ENCODE assay signal across 8 cellular contexts in genomic region chr22:30397656-30398635, GRCh38. TPM values are rescaled to one million over a fixed set of nuclear protein-coding genes. Genes with fewer than 3 reads are reported as not detected.
DNase-seq lines count a peak whose midpoint lies in the region; ATAC-seq and TF ChIP-seq lines count a peak whose summit lies in the region.

No MANE protein-coding gene starts in this region.

- peaks cover 32% of the 10 kb centered on the region for H4K20me1 ChIP-seq in osteoblast (ENCODE audit: insufficient read depth, low read length)

- CTCF ChIA-PET in CD8-positive, alpha-beta memory T cell (lab: Charles Lee), result interaction anchor here (0.8 to 2.6 kb wide), 3 partner anchors 10 to 87 kb away, joined by 3 to 12 read pairs (median 3); no protein-coding TSS in a partner anchor
- CTCF ChIA-PET in RWPE1 (lab: Yijun Ruan, JAX), result interaction anchor here (0.5 to 1.6 kb wide), 2 partner anchors 109 to 135 kb away, joined by 4 to 5 read pairs; partner anchors contain the start of gene CASTOR1

- no peaks in the 10 kb centered on the region for H3K9me3 Mint-ChIP-seq in CD8-positive, alpha-beta memory T cell

- peak overlapping the region; percentile 56 for H2AFZ ChIP-seq in osteoblast (ENCODE audit: low read length)

- POLR2A ChIA-PET in CD8-positive, alpha-beta memory T cell (lab: Charles Lee), result interaction anchor here (1.3 kb wide), 1 partner anchor 26 kb away, joined by 3 read pairs; no protein-coding TSS in a partner anchor
- POLR2A ChIA-PET in RWPE1 (lab: Yijun Ruan, JAX; ENCODE audit: low non-redundant PET), result interaction anchor here (0.6 kb wide), 1 partner anchor 17 kb away, joined by 3 read pairs; no protein-coding TSS in a partner anchor

- peak; percentile 41 for TF ChIP-seq POLR2A in erythroblast (IDR thresholded peaks at IDR 0.05; ENCODE audit: low read length)

- H3K4me1 ChIP-seq in CD8-positive, alpha-beta memory T cell (ENCODE audit: insufficient read depth, low read length), result peaks cover 34% of the 10 kb centered on the region
- peaks cover 30% of the 10 kb centered on the region for H3K4me1 ChIP-seq in osteoblast (ENCODE audit: insufficient read depth, low read length)

- H3K27ac ChIP-seq in CD8-positive, alpha-beta memory T cell (ENCODE audit: low read depth, low read length), result no peak overlapping the region
- H3K27ac ChIP-seq in RWPE1 (peak overlapping the region; percentile 82), osteoblast (ENCODE audit: low read depth, low read length) (peak overlapping the region; percentile 61)

- H3K4me1 Mint-ChIP-seq in CD8-positive, alpha-beta memory T cell, result peaks cover 24 to 31% (median 25%) of the 10 kb centered on the region in 3 donors

- peak overlapping the region; percentile 99 for H3K4me2 ChIP-seq in osteoblast (ENCODE audit: insufficient read depth, low read length)

- TF ChIP-seq CTCF in RWPE1 (conservative IDR thresholded peaks at IDR 0.05; ENCODE audit: low read depth) (no peak), osteoblast (IDR thresholded peaks at IDR 0.05; ENCODE audit: extremely low read depth, low read depth, low read length) (no peak)

- H3K27me3 Mint-ChIP-seq in CD8-positive, alpha-beta memory T cell, result peaks cover 24 to 42% of the 10 kb centered on the region in 2 donors

- peaks cover 51% of the 10 kb centered on the region for H3K79me2 ChIP-seq in osteoblast (ENCODE audit: insufficient read depth, low read length)

- peak overlapping the region in 5 of 8 donors; percentile 51 to 91 (median 66) for H3K27ac Mint-ChIP-seq in CD8-positive, alpha-beta memory T cell

- peaks cover 12% of the 10 kb centered on the region for H3K27me3 ChIP-seq in CD8-positive, alpha-beta memory T cell (ENCODE audit: insufficient read depth, low read length, poor library complexity, severe bottlenecking)
- H3K27me3 ChIP-seq in osteoblast (ENCODE audit: insufficient read depth, low read length), result no peaks in the 10 kb centered on the region

- H3K4me3 ChIP-seq in CD8-positive, alpha-beta memory T cell (ENCODE audit: low read length), result peak overlapping the region; percentile 24
- H3K4me3 ChIP-seq in osteoblast (ENCODE audit: insufficient read depth, low read length), result peak overlapping the region; percentile 89

- no peaks in the 10 kb centered on the region for H3K36me3 Mint-ChIP-seq in CD8-positive, alpha-beta memory T cell

- peak overlapping the region; percentile 59 to 93 (median 81) for H3K4me3 Mint-ChIP-seq in CD8-positive, alpha-beta memory T cell

- no peaks in the 10 kb centered on the region for H3K9me3 ChIP-seq in CD8-positive, alpha-beta memory T cell (ENCODE audit: low read length)
- H3K9me3 ChIP-seq in osteoblast (ENCODE audit: low read depth, low read length), result no peaks in the 10 kb centered on the region

- ATAC-seq in HG03159 (IDR thresholded peaks at IDR 0.05; ENCODE audit: unreplicated experiment), result no peak

- no peaks in the 10 kb centered on the region for H3K36me3 ChIP-seq in CD8-positive, alpha-beta memory T cell (ENCODE audit: insufficient read depth, low read length)
- H3K36me3 ChIP-seq in osteoblast (ENCODE audit: insufficient read depth, low read length), result peaks cover 10% of the 10 kb centered on the region

- DNase-seq in CD8-positive, alpha-beta memory T cell, result no peak
- DNase-seq in RWPE1 (ENCODE audit: low spot score), result no peak
- DNase-seq in erythroblast (lab: John Stamatoyannopoulos, UW), result peak; percentile 63 to 70
- peak; percentile 80 for DNase-seq in osteoblast (ENCODE audit: insufficient read length, low spot score, missing footprints)
- DNase-seq in NCI-H146 (lab: John Stamatoyannopoulos, UW), result no peak
- no peak for DNase-seq in NCI-H2227 treated with DMSO at 0.1 percent for 48 hours (lab: John Stamatoyannopoulos, UW)
- DNase-seq in stimulated activated CD4-positive, alpha-beta T cell treated with anti-CD3 and anti-CD28 coated beads, Interleukin-2, amount 100 ng/mL, for 48 hours, result no peak

RNA-seq across cellular contexts. Expression of gene SEC14L2, which starts 1.1 kb away (rescaled TPM):
- 1 to 10 TPM; 4.4 to 4.9 TPM for total RNA-seq in CD8-positive, alpha-beta memory T cell
- polyA plus RNA-seq in CD8-positive, alpha-beta memory T cell, result 4.6 TPM
- total RNA-seq in osteoblast, result 16.6 and 19.2 TPM in 2 replicates

RNA-seq across cellular contexts. Expression of gene RNF215, which starts 10.7 kb away (rescaled TPM):
- total RNA-seq in CD8-positive, alpha-beta memory T cell, result 1 to 10 TPM; 6.3 to 7.9 TPM
- 0.22 TPM for polyA plus RNA-seq in CD8-positive, alpha-beta memory T cell
- total RNA-seq in osteoblast, result 20.6 and 23.6 TPM in 2 replicates

RNA-seq across cellular contexts. Expression of gene MTFP1, which starts 27.6 kb away (rescaled TPM):
- total RNA-seq in CD8-positive, alpha-beta memory T cell, result 100 to 1,000 TPM; 104 to 110 TPM
- polyA plus RNA-seq in CD8-positive, alpha-beta memory T cell, result 43.1 TPM
- total RNA-seq in osteoblast, result 5.3 and 6.9 TPM in 2 replicates

RNA-seq across cellular contexts. Expression of gene CCDC157, which starts 41.1 kb away (rescaled TPM):
- 1 to 10 TPM; 2.7 to 2.9 TPM for total RNA-seq in CD8-positive, alpha-beta memory T cell
- polyA plus RNA-seq in CD8-positive, alpha-beta memory T cell, result 1.4 TPM
- 2.9 TPM in 2 replicates for total RNA-seq in osteoblast

RNA-seq across cellular contexts. Expression of gene SF3A1, which starts 41.3 kb away (rescaled TPM):
- 100 to 1,000 TPM; 235 to 241 TPM for total RNA-seq in CD8-positive, alpha-beta memory T cell
- polyA plus RNA-seq in CD8-positive, alpha-beta memory T cell, result 139 TPM
- total RNA-seq in osteoblast, result 21.7 and 30.6 TPM in 2 replicates

Comparison
In these comparisons a context has a peak if more than half of its experiments do, and no peak if none do; other contexts are left out.
1. DNase-seq: peak in erythroblast (2 of 2) and osteoblast (single experiment); none in CD8-positive, alpha-beta memory T cell (0 of 5), RWPE1 (single experiment), NCI-H146 (single experiment), NCI-H2227 treated with DMSO at 0.1 percent for 48 hours (single experiment) and stimulated activated CD4-positive, alpha-beta T cell treated with anti-CD3 and anti-CD28 coated beads, Interleukin-2, amount 100 ng/mL, for 48 hours (0 of 2).
2. RNA of gene MTFP1, which starts 27.6 kb away (total RNA-seq): 104 to 110 TPM in CD8-positive, alpha-beta memory T cell; 5.3 to 6.9 TPM in osteoblast; every median in the first group is over 10 times any median in the second.